ENCODE assay signal across 20 cellular contexts in genomic region chr2:118853647-118854367, GRCh38. TPM values are rescaled to one million over a fixed set of nuclear protein-coding genes. Genes with fewer than 3 reads are reported as not detected.
DNase-seq lines count a peak whose midpoint lies in the region; ATAC-seq, FAIRE-seq and TF ChIP-seq lines count a peak whose summit lies in the region.
"Had no signal": no experiment of that assay in that cellular context is flagged by ENCODE, and none has a peak within 500 bp of the region (broad histone marks: within the 10 kb centered on the region; RNA-seq: fewer than 3 reads in every experiment).

No MANE protein-coding gene starts in this region.

- 55% methylated on average over 45 of the region's 46 CpGs for WGBS in suprapubic skin

- no peak overlapping the region for H3K4me3 Mint-ChIP-seq in activated CD8-positive, alpha-beta memory T cell treated with anti-CD3 and anti-CD28 coated beads, Interleukin-2, amount 10 ng/mL, durations not matched to agents 7 days and 5 days
- no peak overlapping the region for H3K4me3 Mint-ChIP-seq in astrocyte (ENCODE audit: unreplicated experiment)
- H3K4me3 Mint-ChIP-seq in memory B cell = peak overlapping the region; percentile 22
- H3K4me3 Mint-ChIP-seq in T-cell = peak overlapping the region in 1 of 3 donors; percentile 19

- peaks cover 12% of the 10 kb centered on the region for H3K4me1 Mint-ChIP-seq in activated CD8-positive, alpha-beta memory T cell treated with anti-CD3 and anti-CD28 coated beads, Interleukin-2, amount 10 ng/mL, durations not matched to agents 7 days and 5 days
- H3K4me1 Mint-ChIP-seq in astrocyte (ENCODE audit: low read depth, unreplicated experiment) (no peaks in the 10 kb centered on the region), memory B cell (peaks cover 7% of the 10 kb centered on the region), T-cell (peaks cover 30 to 37% (median 37%) of the 10 kb centered on the region in 3 donors)

- peak overlapping the region; percentile 41 for H3K4me2 ChIP-seq in astrocyte (ENCODE audit: low read length)

- CTCF ChIA-PET in activated CD8-positive, alpha-beta memory T cell treated with anti-CD3 and anti-CD28 coated beads, Interleukin-2, amount 10 ng/mL, durations not matched to agents 7 days and 5 days (lab: Charles Lee) = interaction anchor here (2.6 kb wide), 1 partner anchor 9 kb away, joined by 29 read pairs; no protein-coding TSS in a partner anchor
- CTCF ChIA-PET in T-cell (lab: Charles Lee) = no interaction called here

- H3K9me3 ChIP-seq in astrocyte (ENCODE audit: insufficient read depth, low read depth, low read length) (peaks cover 6% of the 10 kb centered on the region), suprapubic skin (no peaks in the 10 kb centered on the region)
- H3K9me3 ChIP-seq: left ventricle myocardium inferior, Peyer's patch, spleen had no signal

- H3K4me3 ChIP-seq in astrocyte (ENCODE audit: insufficient read depth, low read depth, low read length) (peak overlapping the region; percentile 5), suprapubic skin (peak overlapping the region; percentile 30)
- H3K4me3 ChIP-seq: left ventricle myocardium inferior, Peyer's patch, spleen had no signal

- TF ChIP-seq POLR2A in suprapubic skin (IDR thresholded peaks at IDR 0.05) (no peak), GM18505 (IDR thresholded peaks at IDR 0.05; ENCODE audit: borderline replicate concordance, extremely low read depth, insufficient read depth, insufficient read length) (no peak)

- no peak overlapping the region for H3K27ac ChIP-seq in astrocyte (ENCODE audit: low read depth, low read length)
- H3K27ac ChIP-seq in suprapubic skin = peak overlapping the region; percentile 30
- H3K27ac ChIP-seq: left ventricle myocardium inferior, Peyer's patch, spleen had no signal

- ATAC-seq in activated CD8-positive, alpha-beta memory T cell treated with anti-CD3 and anti-CD28 coated beads, Interleukin-2, amount 10 ng/mL, durations not matched to agents 7 days and 5 days = no peak
- ATAC-seq in memory B cell (ENCODE audit: low read depth) = no peak
- ATAC-seq in T-cell (replicated peaks in 1 of 4) = no peak
- ATAC-seq in GM18505 (IDR thresholded peaks at IDR 0.05; ENCODE audit: unreplicated experiment) = no peak
- ATAC-seq: HepG2 had no signal

- POLR2A ChIA-PET in T-cell (lab: Charles Lee) = no interaction called here

- TF ChIP-seq CTCF in astrocyte (IDR thresholded peaks at IDR 0.05; ENCODE audit: insufficient read depth, low read depth, low read length) (no peak), suprapubic skin (IDR thresholded peaks at IDR 0.05) (no peak)

- H3K27me3 Mint-ChIP-seq in activated CD8-positive, alpha-beta memory T cell treated with anti-CD3 and anti-CD28 coated beads, Interleukin-2, amount 10 ng/mL, durations not matched to agents 7 days and 5 days = peaks cover 94% of the 10 kb centered on the region
- H3K27me3 Mint-ChIP-seq in astrocyte (ENCODE audit: low read depth, unreplicated experiment) (peaks cover 78% of the 10 kb centered on the region), memory B cell (peaks cover 47% of the 10 kb centered on the region), T-cell (peaks cover 58 to 89% of the 10 kb centered on the region in 2 donors)

- peaks cover 3% of the 10 kb centered on the region for H3K36me3 Mint-ChIP-seq in activated CD8-positive, alpha-beta memory T cell treated with anti-CD3 and anti-CD28 coated beads, Interleukin-2, amount 10 ng/mL, durations not matched to agents 7 days and 5 days
- H3K36me3 Mint-ChIP-seq in astrocyte (ENCODE audit: low read depth, unreplicated experiment) (no peaks in the 10 kb centered on the region), memory B cell (peaks cover 2% of the 10 kb centered on the region), T-cell (no peaks in the 10 kb centered on the region)

- H3K9ac ChIP-seq in astrocyte (ENCODE audit: low read length) = no peak overlapping the region

- H3K79me2 ChIP-seq in astrocyte (ENCODE audit: insufficient read depth, low read length) = no peaks in the 10 kb centered on the region

- FAIRE-seq in astrocyte (lab: Jason Lieb, UNC) = no peak
- FAIRE-seq: HepG2 had no signal

- peaks cover 11% of the 10 kb centered on the region for H3K4me1 ChIP-seq in astrocyte (ENCODE audit: insufficient read depth, low read length)
- H3K4me1 ChIP-seq in suprapubic skin = peaks cover 22% of the 10 kb centered on the region

- no peak for TF ChIP-seq EP300 in suprapubic skin (IDR thresholded peaks at IDR 0.05)

- peaks cover 5% of the 10 kb centered on the region for H4K20me1 ChIP-seq in astrocyte (ENCODE audit: insufficient read depth, low read length)

- no peak overlapping the region for H2AFZ ChIP-seq in astrocyte (ENCODE audit: low read depth, low read length)

- H3K27me3 ChIP-seq in astrocyte (ENCODE audit: insufficient read depth, low read length) (peaks cover 93% of the 10 kb centered on the region), suprapubic skin (peaks cover 100% of the 10 kb centered on the region)

- H3K27ac Mint-ChIP-seq in activated CD8-positive, alpha-beta memory T cell treated with anti-CD3 and anti-CD28 coated beads, Interleukin-2, amount 10 ng/mL, durations not matched to agents 7 days and 5 days = peak overlapping the region; percentile 62
- H3K27ac Mint-ChIP-seq in astrocyte (ENCODE audit: unreplicated experiment) = peak overlapping the region; percentile 80
- H3K27ac Mint-ChIP-seq in memory B cell = peak overlapping the region; percentile 35
- H3K27ac Mint-ChIP-seq in T-cell = no peak overlapping the region

- H3K36me3 ChIP-seq in astrocyte (ENCODE audit: insufficient read depth, low read length) = no peaks in the 10 kb centered on the region
- no peaks in the 10 kb centered on the region for H3K36me3 ChIP-seq in suprapubic skin
- H3K36me3 ChIP-seq: left ventricle myocardium inferior, Peyer's patch, spleen had no signal

- H3K9me3 Mint-ChIP-seq in activated CD8-positive, alpha-beta memory T cell treated with anti-CD3 and anti-CD28 coated beads, Interleukin-2, amount 10 ng/mL, durations not matched to agents 7 days and 5 days (ENCODE audit: low read depth) = no peaks in the 10 kb centered on the region
- H3K9me3 Mint-ChIP-seq in astrocyte (ENCODE audit: unreplicated experiment) = peaks cover 27% of the 10 kb centered on the region
- peaks cover 2% of the 10 kb centered on the region for H3K9me3 Mint-ChIP-seq in memory B cell
- no peaks in the 10 kb centered on the region for H3K9me3 Mint-ChIP-seq in T-cell

- DNase-seq in activated CD8-positive, alpha-beta memory T cell treated with anti-CD3 and anti-CD28 coated beads, Interleukin-2, amount 10 ng/mL, durations not matched to agents 7 days and 5 days = no peak
- DNase-seq in activated CD8-positive, alpha-beta memory T cell treated with anti-CD3 and anti-CD28 coated beads, Interleukin-2, amount 50 U/mL, for 4 hours = no peak
- no peak for DNase-seq in astrocyte (ENCODE audit: low read depth)
- no peak for DNase-seq in memory B cell (ENCODE audit: low spot score in 2 of 2)
- DNase-seq in suprapubic skin (ENCODE audit: low spot score in 2 of 2) = no peak
- DNase-seq in T-cell = no peak
- no peak for DNase-seq in NCI-H2081 (lab: John Stamatoyannopoulos, UW)
- DNase-seq: activated CD4-positive, alpha-beta T cell treated with anti-CD3 and anti-CD28 coated beads, Interleukin-2, amount 50 U/mL, for 48 hours; activated naive CD4-positive, alpha-beta T cell; central memory CD4-positive, alpha-beta T cell; DMS53; left ventricle myocardium inferior; NCI-H1105; NCI-H446 treated with DMSO at 0.1 percent for 48 hours; occipital lobe; Peyer's patch; spleen had no signal

RNA-seq across cellular contexts. Expression of gene EN1, which starts 6.4 kb away (rescaled TPM):
- total RNA-seq in activated CD8-positive, alpha-beta memory T cell treated with anti-CD3 and anti-CD28 coated beads, Interleukin-2, amount 10 ng/mL, durations not matched to agents 7 days and 5 days = not detected
- total RNA-seq in astrocyte = 0.09 TPM in 1 of 2 replicates, not detected in the other
- 10 to 100 TPM in 2 of 4 donors, 1 to 10 TPM in 2; 7.3 to 16.7 (median 11.8) TPM for total RNA-seq in suprapubic skin
- not detected for total RNA-seq in T-cell
- total RNA-seq: HepG2; left ventricle myocardium inferior; occipital lobe; Peyer's patch; spleen; T-helper 1 cell treated with Interleukin-12 subunit alpha and Interleukin-12 subunit beta and Interleukin-4 antibody, amounts not matched to agents 30 ng/mL and 1 ng/mL, for 36 hours had no signal

Comparison
In these comparisons a context has a peak if more than half of its experiments do, and no peak if none do; other contexts are left out.
1. H3K27ac Mint-ChIP-seq: peak in activated CD8-positive, alpha-beta memory T cell treated with anti-CD3 and anti-CD28 coated beads, Interleukin-2, amount 10 ng/mL, durations not matched to agents 7 days and 5 days (single experiment), astrocyte (single experiment) and memory B cell (single experiment); none in T-cell (0 of 2).